8 cellular contexts compared by ENCODE assay signal in the genomic region with DNA sequence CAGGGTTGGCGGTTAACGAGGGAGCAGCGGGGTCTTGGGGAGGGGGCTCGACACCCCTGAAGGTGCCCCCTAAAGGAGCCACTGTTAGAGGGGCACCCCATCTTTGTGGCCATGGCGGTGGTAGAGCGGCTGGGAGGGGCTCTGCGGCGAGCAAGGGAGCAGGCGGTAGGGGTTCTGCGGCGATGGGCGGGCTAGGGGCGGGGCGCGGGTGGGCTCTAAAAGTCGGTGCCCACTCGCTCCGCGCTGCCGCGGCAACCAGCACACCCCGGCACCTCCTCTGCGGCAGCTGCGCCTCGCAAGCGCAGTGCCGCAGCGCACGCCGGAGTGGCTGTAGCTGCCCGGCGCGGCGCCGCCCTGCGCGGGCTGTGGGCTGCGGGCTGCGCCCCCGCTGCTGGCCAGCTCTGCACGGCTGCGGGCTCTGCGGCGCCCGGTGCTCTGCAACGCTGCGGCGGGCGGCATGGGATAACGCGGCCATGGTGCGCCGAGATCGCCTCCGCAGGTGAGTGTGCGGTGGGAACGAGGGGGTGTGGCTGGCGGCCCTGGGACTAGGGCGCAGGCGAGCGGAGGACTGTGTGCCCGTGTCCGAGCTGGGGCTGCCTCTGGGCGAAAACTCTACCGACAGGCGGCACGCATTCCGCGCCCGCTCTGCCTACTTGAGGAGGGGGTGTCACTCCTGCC. TPM values are rescaled to one million over a fixed set of nuclear protein-coding genes. Genes with fewer than 3 reads are reported as not detected.
A peak's percentile ranks its signal among the peaks of the same experiment; 100 is the strongest.
DNase-seq lines count a peak whose midpoint lies in the region; ATAC-seq and TF ChIP-seq lines count a peak whose summit lies in the region.

Gene MEST, plus strand, starts transcription at position 245 of the 678 bp plus-strand sequence. Its CDS starts 229 bp downstream, at position 474.

- no peaks in the 10 kb centered on the region for H4K20me1 ChIP-seq in osteoblast (ENCODE audit: insufficient read depth, low read length)

- POLR2A ChIA-PET in activated CD4-positive, alpha-beta memory T cell treated with anti-CD3 and anti-CD28 coated beads, Interleukin-2, amount 10 ng/mL, durations not matched to agents 7 days and 5 days (lab: Charles Lee), result interaction anchor here (1.4 kb wide), 1 partner anchor 51 kb away, joined by 3 read pairs; the partner anchor contains the start of gene CEP41

- no peak within 1 kb of the TSS for H3K27ac Mint-ChIP-seq in activated CD4-positive, alpha-beta memory T cell treated with anti-CD3 and anti-CD28 coated beads, Interleukin-2, amount 10 ng/mL, durations not matched to agents 7 days and 5 days

- ATAC-seq in foreskin keratinocyte (peak; percentile 37), GM18502 (IDR thresholded peaks at IDR 0.05; ENCODE audit: poor library complexity, unreplicated experiment) (no peak), HG03571 (IDR thresholded peaks at IDR 0.05; ENCODE audit: unreplicated experiment) (no peak), GM18519 (IDR thresholded peaks at IDR 0.05; ENCODE audit: low FRiP score, unreplicated experiment) (no peak)

- H3K36me3 ChIP-seq in osteoblast (ENCODE audit: insufficient read depth, low read length), result peaks cover 4% of the 10 kb centered on the region

- H3K4me1 ChIP-seq in foreskin keratinocyte (peaks cover 7% of the 10 kb centered on the region), osteoblast (ENCODE audit: insufficient read depth, low read length) (peaks cover 24% of the 10 kb centered on the region)

- peaks cover 3% of the 10 kb centered on the region for H3K9me3 Mint-ChIP-seq in activated CD4-positive, alpha-beta memory T cell treated with anti-CD3 and anti-CD28 coated beads, Interleukin-2, amount 10 ng/mL, durations not matched to agents 7 days and 5 days

- peak; percentile 22 for DNase-seq in activated T-cell treated with anti-CD3 and anti-CD28 coated beads, Interleukin-2, amount 50 U/mL, for 1 hour
- DNase-seq in activated T-cell treated with anti-CD3 and anti-CD28 coated beads, Interleukin-2, amount 50 U/mL, for 48 hours, result no peak
- DNase-seq in activated CD4-positive, alpha-beta memory T cell treated with anti-CD3 and anti-CD28 coated beads, Interleukin-2, amount 10 ng/mL, durations not matched to agents 7 days and 5 days, result no peak
- DNase-seq in foreskin keratinocyte, result no peak
- peak; percentile 82 for DNase-seq in osteoblast (ENCODE audit: insufficient read length, low spot score, missing footprints)

- H3K4me2 ChIP-seq in osteoblast (ENCODE audit: insufficient read depth, low read length), result peak within 1 kb of the TSS; percentile 77

- no peaks in the 10 kb centered on the region for H3K9me3 ChIP-seq in osteoblast (ENCODE audit: low read depth, low read length)

- H3K79me2 ChIP-seq in osteoblast (ENCODE audit: insufficient read depth, low read length), result peaks cover 31% of the 10 kb centered on the region

- H3K27ac ChIP-seq in foreskin keratinocyte (no peak within 1 kb of the TSS), osteoblast (ENCODE audit: low read depth, low read length) (peak within 1 kb of the TSS; percentile 41)

- peak within 1 kb of the TSS; percentile 73 for H2AFZ ChIP-seq in osteoblast (ENCODE audit: low read length)

- peaks cover 6% of the 10 kb centered on the region for H3K36me3 Mint-ChIP-seq in activated CD4-positive, alpha-beta memory T cell treated with anti-CD3 and anti-CD28 coated beads, Interleukin-2, amount 10 ng/mL, durations not matched to agents 7 days and 5 days (ENCODE audit: low read depth)

- CTCF ChIA-PET in activated CD4-positive, alpha-beta memory T cell treated with anti-CD3 and anti-CD28 coated beads, Interleukin-2, amount 10 ng/mL, durations not matched to agents 7 days and 5 days (lab: Charles Lee), result no interaction called here

- TF ChIP-seq CTCF in foreskin keratinocyte (conservative IDR thresholded peaks at IDR 0.05) (no peak), osteoblast (IDR thresholded peaks at IDR 0.05; ENCODE audit: extremely low read depth, low read depth, low read length) (no peak)

- H3K27me3 Mint-ChIP-seq in activated CD4-positive, alpha-beta memory T cell treated with anti-CD3 and anti-CD28 coated beads, Interleukin-2, amount 10 ng/mL, durations not matched to agents 7 days and 5 days, result peaks cover 63% of the 10 kb centered on the region

- H3K4me3 Mint-ChIP-seq in activated CD4-positive, alpha-beta memory T cell treated with anti-CD3 and anti-CD28 coated beads, Interleukin-2, amount 10 ng/mL, durations not matched to agents 7 days and 5 days, result peak within 1 kb of the TSS; percentile 9

- H3K4me3 ChIP-seq in osteoblast (ENCODE audit: insufficient read depth, low read length), result peak within 1 kb of the TSS; percentile 78

- H3K27me3 ChIP-seq in foreskin keratinocyte (no peaks in the 10 kb centered on the region), osteoblast (ENCODE audit: insufficient read depth, low read length) (no peaks in the 10 kb centered on the region)

- H3K4me1 Mint-ChIP-seq in activated CD4-positive, alpha-beta memory T cell treated with anti-CD3 and anti-CD28 coated beads, Interleukin-2, amount 10 ng/mL, durations not matched to agents 7 days and 5 days, result peaks cover 8% of the 10 kb centered on the region

RNA-seq across cellular contexts. Expression of gene MEST, which starts in this region (rescaled TPM):
- total RNA-seq in activated CD4-positive, alpha-beta memory T cell treated with anti-CD3 and anti-CD28 coated beads, Interleukin-2, amount 10 ng/mL, durations not matched to agents 7 days and 5 days, result under 1 TPM; 0.55 to 0.68 TPM
- 32.0 and 42.3 TPM in 2 replicates for total RNA-seq in foreskin keratinocyte
- polyA plus RNA-seq in foreskin keratinocyte, result 19.2 and 28.2 TPM in 2 replicates
- total RNA-seq in osteoblast, result 330 and 347 TPM in 2 replicates

Comparison
In these comparisons a context has a peak if more than half of its experiments do, and no peak if none do; other contexts are left out.
1. RNA of gene MEST (total RNA-seq): 330 to 347 TPM in osteoblast and 32.0 to 42.3 TPM in foreskin keratinocyte; 0.55 to 0.68 TPM in activated CD4-positive, alpha-beta memory T cell treated with anti-CD3 and anti-CD28 coated beads, Interleukin-2, amount 10 ng/mL, durations not matched to agents 7 days and 5 days; every median in the first group is over 10 times any median in the second.
2. DNase-seq: peak in activated T-cell treated with anti-CD3 and anti-CD28 coated beads, Interleukin-2, amount 50 U/mL, for 1 hour (single experiment) and osteoblast (single experiment); none in activated T-cell treated with anti-CD3 and anti-CD28 coated beads, Interleukin-2, amount 50 U/mL, for 48 hours (0 of 2), activated CD4-positive, alpha-beta memory T cell treated with anti-CD3 and anti-CD28 coated beads, Interleukin-2, amount 10 ng/mL, durations not matched to agents 7 days and 5 days (single experiment) and foreskin keratinocyte (0 of 2).